11 cellular contexts compared by ENCODE assay signal in genomic region chr22:40853961-40854360, GRCh38. TPM values are rescaled to one million over a fixed set of nuclear protein-coding genes. Genes with fewer than 3 reads are reported as not detected.
DNase-seq lines count a peak whose midpoint lies in the region; ATAC-seq, FAIRE-seq and TF ChIP-seq lines count a peak whose summit lies in the region.
"Had no signal": no experiment of that assay in that cellular context is flagged by ENCODE, and none has a peak within 500 bp of the region (broad histone marks: within the 10 kb centered on the region; RNA-seq: fewer than 3 reads in every experiment).

No MANE protein-coding gene starts in this region.

- no peak for TF ChIP-seq CTCF in WTC11 (IDR thresholded peaks at IDR 0.05)
- no peak for TF ChIP-seq CTCF in kidney (IDR thresholded peaks at IDR 0.05; ENCODE audit: borderline replicate concordance, extremely low read depth, insufficient read depth)
- no peak for TF ChIP-seq CTCF in type B pancreatic cell (conservative IDR thresholded peaks at IDR 0.05)

- POLR2A ChIA-PET in WTC11 (lab: Charles Lee): no interaction called here

- H3K9me3 Mint-ChIP-seq in activated naive CD4-positive, alpha-beta T cell treated with anti-CD3 and anti-CD28 coated beads, Interleukin-2, amount 10 ng/mL, durations not matched to agents 7 days and 5 days: no peaks in the 10 kb centered on the region
- no peaks in the 10 kb centered on the region for H3K9me3 Mint-ChIP-seq in WTC11
- H3K9me3 Mint-ChIP-seq in type B pancreatic cell: no peaks in the 10 kb centered on the region

- intact Hi-C loops in kidney (cut with DNase I): no loop called here

- H3K4me3 Mint-ChIP-seq in activated naive CD4-positive, alpha-beta T cell treated with anti-CD3 and anti-CD28 coated beads, Interleukin-2, amount 10 ng/mL, durations not matched to agents 7 days and 5 days: peak overlapping the region; percentile 42
- H3K4me3 Mint-ChIP-seq in WTC11 (peak overlapping the region; percentile 4), type B pancreatic cell (peak overlapping the region; percentile 99)

- H3K36me3 ChIP-seq in kidney (ENCODE audit: control insufficient read depth in 1 of 2, insufficient read depth in 2 of 2, low read length in 2 of 2): peaks cover 5 to 14% of the 10 kb centered on the region in 2 donors

- no peak for FAIRE-seq in kidney (lab: Jason Lieb, UNC)

- H3K27ac Mint-ChIP-seq in activated naive CD4-positive, alpha-beta T cell treated with anti-CD3 and anti-CD28 coated beads, Interleukin-2, amount 10 ng/mL, durations not matched to agents 7 days and 5 days: no peak overlapping the region
- H3K27ac Mint-ChIP-seq in WTC11 (peak overlapping the region; percentile 57), type B pancreatic cell (peak overlapping the region; percentile 52)

- peaks cover 55% of the 10 kb centered on the region for H3K4me1 Mint-ChIP-seq in activated naive CD4-positive, alpha-beta T cell treated with anti-CD3 and anti-CD28 coated beads, Interleukin-2, amount 10 ng/mL, durations not matched to agents 7 days and 5 days
- peaks cover 33% of the 10 kb centered on the region for H3K4me1 Mint-ChIP-seq in WTC11
- peaks cover 35% of the 10 kb centered on the region for H3K4me1 Mint-ChIP-seq in type B pancreatic cell (ENCODE audit: unreplicated experiment)

- CTCF ChIA-PET in activated naive CD4-positive, alpha-beta T cell treated with anti-CD3 and anti-CD28 coated beads, Interleukin-2, amount 10 ng/mL, durations not matched to agents 7 days and 5 days (lab: Charles Lee): interaction anchor here (1.1 kb wide), 1 partner anchor 45 kb away, joined by 3 read pairs; no protein-coding TSS in a partner anchor
- CTCF ChIA-PET in WTC11 (lab: Charles Lee): no interaction called here

- H3K9ac ChIP-seq in kidney (ENCODE audit: low read length in 2 of 2): peak overlapping the region; percentile 39 to 48

- H3K27ac ChIP-seq in kidney (ENCODE audit: low read depth in 2 of 2, low read length in 2 of 2): no peak overlapping the region

- ATAC-seq in WTC11 (no peak), esophagus mucosa (no peak)

- peaks cover 8% of the 10 kb centered on the region for H3K36me3 Mint-ChIP-seq in activated naive CD4-positive, alpha-beta T cell treated with anti-CD3 and anti-CD28 coated beads, Interleukin-2, amount 10 ng/mL, durations not matched to agents 7 days and 5 days
- H3K36me3 Mint-ChIP-seq in WTC11 (peaks cover 17% of the 10 kb centered on the region), type B pancreatic cell (peaks cover 12% of the 10 kb centered on the region)

- H3K4me1 ChIP-seq in kidney (ENCODE audit: control insufficient read depth in 1 of 2, insufficient read depth in 1 of 2, low read depth in 1 of 2, low read length in 2 of 2): peaks cover 8 to 22% of the 10 kb centered on the region in 2 donors

- no peak for DNase-seq in activated naive CD4-positive, alpha-beta T cell treated with anti-CD3 and anti-CD28 coated beads, Interleukin-2, amount 10 ng/mL, durations not matched to agents 7 days and 5 days
- no peak for DNase-seq in activated naive CD4-positive, alpha-beta T cell (lab: John Stamatoyannopoulos, UW)
- no peak for DNase-seq in WTC11 (ENCODE audit: low spot score)
- DNase-seq in kidney: no peak
- no peak for DNase-seq in type B pancreatic cell (ENCODE audit: extremely low spot score, unreplicated experiment)
- no peak for DNase-seq in germinal center (ENCODE audit: low spot score)
- DNase-seq in putamen (ENCODE audit: low spot score): no peak
- DNase-seq: activated CD4-positive, alpha-beta T cell treated with anti-CD3 and anti-CD28 coated beads for 4 hours; GOT3 had no signal

- H3K9me3 ChIP-seq in kidney (ENCODE audit: control insufficient read depth in 1 of 2, low read length in 2 of 2): no peaks in the 10 kb centered on the region

- no peaks in the 10 kb centered on the region for H3K27me3 Mint-ChIP-seq in activated naive CD4-positive, alpha-beta T cell treated with anti-CD3 and anti-CD28 coated beads, Interleukin-2, amount 10 ng/mL, durations not matched to agents 7 days and 5 days
- H3K27me3 Mint-ChIP-seq in WTC11 (ENCODE audit: low read depth): no peaks in the 10 kb centered on the region
- H3K27me3 Mint-ChIP-seq in type B pancreatic cell: no peaks in the 10 kb centered on the region

- peak overlapping the region; percentile 46 to 98 for H3K4me3 ChIP-seq in kidney (ENCODE audit: low read length in 2 of 2)

TF ChIP-seq in WTC11, 78 proteins besides CTCF, POLR2A, EP300 and RAD21:
- no peak for TF ChIP-seq ZNF512 (CRISPR knock-in tag; IDR thresholded peaks at IDR 0.05; ENCODE audit: borderline replicate concordance)
- no peak for TF ChIP-seq MAX (CRISPR knock-in tag; IDR thresholded peaks at IDR 0.05)
- TF ChIP-seq STAT6 (CRISPR knock-in tag; conservative IDR thresholded peaks at IDR 0.05; ENCODE audit: low read depth): no peak
- TF ChIP-seq GRHL2 (CRISPR knock-in tag; IDR thresholded peaks at IDR 0.05; ENCODE audit: insufficient replicate concordance, severe bottlenecking): no peak
- no peak for TF ChIP-seq SMAD3 (CRISPR knock-in tag; IDR thresholded peaks at IDR 0.05; ENCODE audit: borderline replicate concordance)
- no peak for TF ChIP-seq ZBTB21 (CRISPR knock-in tag; IDR thresholded peaks at IDR 0.05; ENCODE audit: borderline replicate concordance)
- no peak for TF ChIP-seq CBFB (CRISPR knock-in tag; IDR thresholded peaks at IDR 0.05; ENCODE audit: low read depth)
- TF ChIP-seq ZNF121 (CRISPR knock-in tag; IDR thresholded peaks at IDR 0.05): no peak
- TF ChIP-seq CREM (CRISPR knock-in tag; IDR thresholded peaks at IDR 0.05): no peak
- no peak for TF ChIP-seq FOXK1 (CRISPR knock-in tag; IDR thresholded peaks at IDR 0.05)
- TF ChIP-seq ZNF317 (CRISPR knock-in tag; IDR thresholded peaks at IDR 0.05; ENCODE audit: borderline replicate concordance, low read depth): no peak

RNA-seq across cellular contexts. Expression of gene ST13, which starts 2.5 kb away (rescaled TPM):
- total RNA-seq in WTC11 (2021): 289 to 303 TPM (median 291 TPM) in 3 replicates
- 196 TPM for total RNA-seq in kidney
- polyA plus RNA-seq in kidney (ENCODE audit: insufficient read depth, low read depth, low replicate concordance): 230 TPM
- 252 and 317 TPM in 2 replicates for total RNA-seq in type B pancreatic cell (ENCODE audit: low replicate concordance)
- 120 TPM for total RNA-seq in esophagus mucosa

RNA-seq across cellular contexts. Expression of gene XPNPEP3, which starts 3.0 kb away (rescaled TPM):
- total RNA-seq in WTC11 (2021): 25.9 to 28.2 TPM (median 27.5 TPM) in 3 replicates
- 22.5 TPM for total RNA-seq in kidney
- 4.6 TPM for polyA plus RNA-seq in kidney (ENCODE audit: insufficient read depth, low read depth, low replicate concordance)
- 21.9 and 30.9 TPM in 2 replicates for total RNA-seq in type B pancreatic cell (ENCODE audit: low replicate concordance)
- total RNA-seq in esophagus mucosa: 14.3 TPM

RNA-seq across cellular contexts. Expression of gene DNAJB7, which starts 8.0 kb away (rescaled TPM):
- total RNA-seq in WTC11 (2021): not detected in 3 replicates
- not detected for total RNA-seq in kidney
- not detected for polyA plus RNA-seq in kidney (ENCODE audit: insufficient read depth, low read depth, low replicate concordance)
- 0.10 TPM in 1 of 2 replicates, not detected in the other for total RNA-seq in type B pancreatic cell (ENCODE audit: low replicate concordance)
- total RNA-seq in esophagus mucosa: not detected
- total RNA-seq: glomerular endothelial cell had no signal

RNA-seq across cellular contexts. Expression of gene SLC25A17, which starts 34.8 kb away (rescaled TPM):
- total RNA-seq in WTC11 (2021) (22.0 to 29.6 TPM (median 25.2 TPM) in 3 replicates), kidney (15.3 TPM), type B pancreatic cell (ENCODE audit: low replicate concordance) (22.7 and 23.8 TPM in 2 replicates), esophagus mucosa (16.1 TPM)
- polyA plus RNA-seq in kidney (ENCODE audit: insufficient read depth, low read depth, low replicate concordance): 23.8 TPM

Comparison
In these comparisons a context has a peak if more than half of its experiments do, and no peak if none do; other contexts are left out.
1. H3K4me3 Mint-ChIP-seq: peak in every context shown above with its lines; median percentile 99 in type B pancreatic cell; 42 in activated naive CD4-positive, alpha-beta T cell treated with anti-CD3 and anti-CD28 coated beads, Interleukin-2, amount 10 ng/mL, durations not matched to agents 7 days and 5 days; 4 in WTC11.